ENCODE assay signal across 13 cellular contexts in genomic region chr11:72135473-72135872, GRCh38. TPM values are rescaled to one million over a fixed set of nuclear protein-coding genes. Genes with fewer than 3 reads are reported as not detected.
A peak's percentile ranks its signal among the peaks of the same experiment; 100 is the strongest.
DNase-seq lines count a peak whose midpoint lies in the region; ATAC-seq and TF ChIP-seq lines count a peak whose summit lies in the region.
"Not testable (repeated sequence)": the region's sequence is repeated elsewhere in the genome, so short reads cannot be mapped to it uniquely, and the experiment has no call there.
"Had no signal": no experiment of that assay in that cellular context is flagged by ENCODE, and none has a peak within 500 bp of the region (broad histone marks: within the 10 kb centered on the region; RNA-seq: fewer than 3 reads in every experiment).

TSS of gene FOLR3 (plus strand) at chr11:72135725. CDS start at chr11:72135953, 228 bp downstream.

- not testable (repeated sequence) for H3K27ac Mint-ChIP-seq in natural killer cell treated with Interleukin-12 subunit alpha and Interleukin-12 subunit beta and Interleukin-15 and Interleukin-18, amount 100 ng/mL, for 72 hours

- H3K4me1 ChIP-seq in esophagus (ENCODE audit: control insufficient read depth in 2 of 2, insufficient read depth in 2 of 2, low read length in 1 of 2); right cardiac atrium (ENCODE audit: control insufficient read depth, insufficient read depth, low read length); lower lobe of right lung; upper lobe of right lung: not testable (repeated sequence)

- DNase-seq in CD1c-positive myeloid dendritic cell (ENCODE audit: extremely low spot score) (peak; percentile 58), NOMO-1 treated with DMSO at 0.1 percent for 48 hours (lab: John Stamatoyannopoulos, UW; ENCODE audit: unreplicated experiment) (peak; percentile 22), lower lobe of right lung (peak; percentile 75)
- not testable (repeated sequence) for DNase-seq in right cardiac atrium; natural killer cell treated with Interleukin-12 subunit alpha and Interleukin-12 subunit beta and Interleukin-15 and Interleukin-18, amount 100 ng/mL, for 72 hours (ENCODE audit: low spot score); upper lobe of right lung

- peaks cover 11 to 14% of the 10 kb centered on the region in 2 donors for H3K27me3 Mint-ChIP-seq in natural killer cell treated with Interleukin-12 subunit alpha and Interleukin-12 subunit beta and Interleukin-15 and Interleukin-18, amount 100 ng/mL, for 72 hours

- H3K36me3 Mint-ChIP-seq in natural killer cell treated with Interleukin-12 subunit alpha and Interleukin-12 subunit beta and Interleukin-15 and Interleukin-18, amount 100 ng/mL, for 72 hours, result not testable (repeated sequence)

- ATAC-seq in right cardiac atrium (peak; percentile 32 to 51), lower lobe of right lung (peak; percentile 46 to 71), upper lobe of right lung (peak; percentile 81)
- peak; percentile 31 to 57 for ATAC-seq in natural killer cell treated with Interleukin-12 subunit alpha and Interleukin-12 subunit beta and Interleukin-15 and Interleukin-18, amount 100 ng/mL, for 72 hours

- not testable (repeated sequence) for TF ChIP-seq CTCF in lower lobe of right lung (IDR thresholded peaks at IDR 0.05); upper lobe of right lung (IDR thresholded peaks at IDR 0.05)

- intact Hi-C loops in right cardiac atrium (cut with DNase I); lower lobe of right lung (cut with DNase I); upper lobe of right lung (cut with DNase I): not testable (repeated sequence)

- H3K4me3 Mint-ChIP-seq in natural killer cell treated with Interleukin-12 subunit alpha and Interleukin-12 subunit beta and Interleukin-15 and Interleukin-18, amount 100 ng/mL, for 72 hours, result not testable (repeated sequence)

- H3K9me3 Mint-ChIP-seq in natural killer cell treated with Interleukin-12 subunit alpha and Interleukin-12 subunit beta and Interleukin-15 and Interleukin-18, amount 100 ng/mL, for 72 hours, result not testable (repeated sequence)

- not testable (repeated sequence) for H3K27me3 ChIP-seq in esophagus (ENCODE audit: control insufficient read depth in 1 of 2, insufficient read depth in 2 of 2, low read length in 2 of 2); right cardiac atrium (ENCODE audit: control insufficient read depth, insufficient read depth); lower lobe of right lung (ENCODE audit: low read depth); upper lobe of right lung

- not testable (repeated sequence) for H3K9me3 ChIP-seq in esophagus (ENCODE audit: control insufficient read depth in 2 of 2, insufficient read depth in 1 of 2, low read depth in 1 of 2, low read length in 1 of 2); right cardiac atrium (ENCODE audit: control insufficient read depth, low read length); lower lobe of right lung; upper lobe of right lung

- H3K4me1 Mint-ChIP-seq in natural killer cell treated with Interleukin-12 subunit alpha and Interleukin-12 subunit beta and Interleukin-15 and Interleukin-18, amount 100 ng/mL, for 72 hours (ENCODE audit: low read depth in 2 of 2), result not testable (repeated sequence)

- H3K36me3 ChIP-seq in esophagus (ENCODE audit: control insufficient read depth in 2 of 2, insufficient read depth in 2 of 2, low read length in 1 of 2); lower lobe of right lung; upper lobe of right lung: not testable (repeated sequence)

- H3K27ac ChIP-seq in adipose tissue (ENCODE audit: low read depth, low read length), result peak within 1 kb of the TSS; percentile 52
- H3K27ac ChIP-seq in esophagus (ENCODE audit: low read depth in 2 of 2, low read length in 1 of 2), result peak within 1 kb of the TSS; percentile 65 to 90
- not testable (repeated sequence) for H3K27ac ChIP-seq in right cardiac atrium (ENCODE audit: low read length); lower lobe of right lung; upper lobe of right lung

- not testable (repeated sequence) for H3K4me3 ChIP-seq in esophagus (ENCODE audit: low read depth in 1 of 2, low read length in 2 of 2); right cardiac atrium (ENCODE audit: low read length); lower lobe of right lung; upper lobe of right lung

- 61 to 75% (median 65%) methylated on average over 3 to 4 of the region's 4 CpGs for WGBS in adipose tissue, 3 donors
- WGBS in esophagus, 2 donors, result 78 to 89% methylated on average over 4 of the region's 4 CpGs
- 84% methylated on average over 4 of the region's 4 CpGs for WGBS in right cardiac atrium

RNA-seq across cellular contexts. Expression of gene FOLR3, which starts in this region (rescaled TPM):
- polyA plus RNA-seq in adipose tissue (1 to 10 TPM in 2 of 3 donors, under 1 TPM in 1; 0.16 to 3.8 (median 3.2) TPM), esophagus (under 1 TPM; 0.11 to 0.41 TPM), right cardiac atrium (not detected)
- total RNA-seq in right cardiac atrium (1 to 10 TPM in 2 of 4 donors, under 1 TPM in 1, not detected in 1; 0.49 to 1.2 (median 1.1) TPM), lower lobe of right lung (53.1 TPM), upper lobe of right lung (29.0 TPM)
- total RNA-seq in natural killer cell treated with Interleukin-12 subunit alpha and Interleukin-12 subunit beta and Interleukin-15 and Interleukin-18, amount 100 ng/mL, for 72 hours, result not detected
- total RNA-seq: A673; CD8-positive, alpha-beta T cell; GM12878; PC-3; RPMI7951 had no signal
- polyA plus RNA-seq: GM12878 had no signal

Comparison
In these comparisons a context has a peak if more than half of its experiments do, and no peak if none do; other contexts are left out.
1. RNA of gene FOLR3 (total RNA-seq): 53.1 TPM in lower lobe of right lung (single experiment) and 29.0 TPM in upper lobe of right lung (single experiment); 0.49 to 1.2 TPM in right cardiac atrium and not detected in natural killer cell treated with Interleukin-12 subunit alpha and Interleukin-12 subunit beta and Interleukin-15 and Interleukin-18, amount 100 ng/mL, for 72 hours; every median in the first group is over 10 times any median in the second.
2. Peak in ATAC-seq in natural killer cell treated with Interleukin-12 subunit alpha and Interleukin-12 subunit beta and Interleukin-15 and Interleukin-18, amount 100 ng/mL, for 72 hours; RNA of the gene not detected or under 1 TPM.
3. Peak in every context shown above with its lines, with median percentiles within 50 percentile points of each other: ATAC-seq.